Comparison of ENCODE assay signal across 8 cellular contexts in genomic region chr17:77424585-77425344, GRCh38.
A peak's percentile ranks its signal among the peaks of the same experiment; 100 is the strongest.
DNase-seq lines count a peak whose midpoint lies in the region; ATAC-seq, FAIRE-seq and TF ChIP-seq lines count a peak whose summit lies in the region.

No MANE protein-coding gene starts in this region.

- WGBS in K562 (ENCODE audit: insufficient coverage, low coverage, missing lambda C conversion rate), result 79% methylated on average over 14 of the region's 21 CpGs
- 39% methylated on average over 21 of the region's 21 CpGs for WGBS in smooth muscle cell (ENCODE audit: low lambda C conversion rate)

- peak; percentile 77 for DNase-seq in H7
- DNase-seq in K562 (ENCODE audit: extremely low read depth in 1 of 4, low spot score in 3 of 4), result peak; percentile 38 to 54 (median 46)
- peak; percentile 81 for DNase-seq in islet precursor cell
- peak; percentile 81 for DNase-seq in smooth muscle cell (lab: John Stamatoyannopoulos, UW; ENCODE audit: unreplicated experiment)
- no peak for DNase-seq in activated T-helper 1 cell treated with anti-CD3 and anti-CD28 coated beads, Interleukin-12 subunit alpha, Interleukin-12 subunit beta, Interleukin-2, Interleukin-4 antibody, amounts not matched to agents 30 ng/mL and 10 ng/mL and 1 ng/mL, durations not matched to agents 14 hours and 24 hours and 36 hours (ENCODE audit: low spot score)
- no peak for DNase-seq in GM19240 (ENCODE audit: insufficient read length, low spot score)

- CTCF ChIA-PET in K562 (lab: Yijun Ruan, JAX; ENCODE audit: low intra/inter-chr PET ratio), result no interaction called here

- H2AFZ ChIP-seq in K562 (ENCODE audit: low read depth, low read length) (no peak overlapping the region), smooth muscle cell (ENCODE audit: low read depth) (no peak overlapping the region)

- 0 out of 4 replicates have a peak, but pooled peaks of 1 of the 2 experiments have one; percentile 23 for TF ChIP-seq RAD21 in K562 (CRISPR knock-in tag; conservative IDR thresholded peaks at IDR 0.05 in 1 of 2, IDR thresholded peaks at IDR 0.05 in 1 of 2)

- H3K9me3 ChIP-seq in K562 (replicated peaks; ENCODE audit: control insufficient read depth, insufficient read depth, low read depth, low read length), result no peaks in the 10 kb centered on the region
- H3K9me3 ChIP-seq in smooth muscle cell (replicated peaks; ENCODE audit: low read depth), result no peaks in the 10 kb centered on the region

- H3K9me3 Mint-ChIP-seq in activated T-helper 1 cell treated with anti-CD3 and anti-CD28 coated beads, Interleukin-12 subunit alpha, Interleukin-12 subunit beta, Interleukin-2, Interleukin-4 antibody, amounts not matched to agents 30 ng/mL and 10 ng/mL and 1 ng/mL, durations not matched to agents 14 hours and 24 hours and 36 hours, result no peaks in the 10 kb centered on the region

- H3K27ac Mint-ChIP-seq in activated T-helper 1 cell treated with anti-CD3 and anti-CD28 coated beads, Interleukin-12 subunit alpha, Interleukin-12 subunit beta, Interleukin-2, Interleukin-4 antibody, amounts not matched to agents 30 ng/mL and 10 ng/mL and 1 ng/mL, durations not matched to agents 14 hours and 24 hours and 36 hours, result no peak overlapping the region

- H3K36me3 Mint-ChIP-seq in activated T-helper 1 cell treated with anti-CD3 and anti-CD28 coated beads, Interleukin-12 subunit alpha, Interleukin-12 subunit beta, Interleukin-2, Interleukin-4 antibody, amounts not matched to agents 30 ng/mL and 10 ng/mL and 1 ng/mL, durations not matched to agents 14 hours and 24 hours and 36 hours (ENCODE audit: low read depth), result peaks cover 2% of the 10 kb centered on the region

- POLR2A ChIA-PET in K562 (lab: Yijun Ruan, JAX), result interaction anchor here (0.7 to 1.0 kb wide), 3 partner anchors 9 to 35 kb away, joined by 3 read pairs; no protein-coding TSS in a partner anchor

- no peak for TF ChIP-seq CTCF in K562 (IDR thresholded peaks at IDR 0.05 in 2 of 3, conservative IDR thresholded peaks at IDR 0.05 in 1 of 3; ENCODE audit: insufficient read depth in 2 of 3, low read depth in 1 of 3, low read length in 3 of 3)
- no peak for TF ChIP-seq CTCF in smooth muscle cell (IDR thresholded peaks at IDR 0.05; ENCODE audit: borderline replicate concordance, insufficient read depth, poor library complexity, severe bottlenecking)

- H3K27me3 Mint-ChIP-seq in activated T-helper 1 cell treated with anti-CD3 and anti-CD28 coated beads, Interleukin-12 subunit alpha, Interleukin-12 subunit beta, Interleukin-2, Interleukin-4 antibody, amounts not matched to agents 30 ng/mL and 10 ng/mL and 1 ng/mL, durations not matched to agents 14 hours and 24 hours and 36 hours (ENCODE audit: insufficient read depth), result no peaks in the 10 kb centered on the region

- H3K4me1 ChIP-seq in K562 (replicated peaks in 1 of 2; ENCODE audit: control insufficient read depth in 2 of 2, insufficient read depth in 2 of 2, low read length in 2 of 2) (peaks cover 56 to 88% of the 10 kb centered on the region in 2 experiments), smooth muscle cell (ENCODE audit: low read depth) (peaks cover 38% of the 10 kb centered on the region)

- H3K4me3 Mint-ChIP-seq in activated T-helper 1 cell treated with anti-CD3 and anti-CD28 coated beads, Interleukin-12 subunit alpha, Interleukin-12 subunit beta, Interleukin-2, Interleukin-4 antibody, amounts not matched to agents 30 ng/mL and 10 ng/mL and 1 ng/mL, durations not matched to agents 14 hours and 24 hours and 36 hours, result no peak overlapping the region

- H3K36me3 ChIP-seq in H7 (replicated peaks; ENCODE audit: control insufficient read depth, insufficient read depth, low read length) (no peaks in the 10 kb centered on the region), K562 (ENCODE audit: control insufficient read depth, insufficient read depth, low read length) (peaks cover 9% of the 10 kb centered on the region; the same call in 2 of the 3 replicates), smooth muscle cell (ENCODE audit: low read depth) (no peaks in the 10 kb centered on the region)

- H3K4me1 Mint-ChIP-seq in activated T-helper 1 cell treated with anti-CD3 and anti-CD28 coated beads, Interleukin-12 subunit alpha, Interleukin-12 subunit beta, Interleukin-2, Interleukin-4 antibody, amounts not matched to agents 30 ng/mL and 10 ng/mL and 1 ng/mL, durations not matched to agents 14 hours and 24 hours and 36 hours (ENCODE audit: low read depth), result peaks cover 55% of the 10 kb centered on the region

- intact Hi-C loops in K562 (cut with micrococcal nuclease), result loop anchor here (5.0 kb wide), 2 partner anchors 52 to 92 kb away; no protein-coding TSS in a partner anchor
- intact Hi-C loops in activated T-helper 1 cell treated with anti-CD3 and anti-CD28 coated beads, Interleukin-12 subunit alpha, Interleukin-12 subunit beta, Interleukin-2, Interleukin-4 antibody, amounts not matched to agents 30 ng/mL and 10 ng/mL and 1 ng/mL, durations not matched to agents 14 hours and 24 hours and 36 hours (cut with micrococcal nuclease), result no loop called here

- ATAC-seq in K562, result no peak
- ATAC-seq in GM18505 (IDR thresholded peaks at IDR 0.05; ENCODE audit: unreplicated experiment), result no peak
- ATAC-seq in HG03521 (IDR thresholded peaks at IDR 0.05; ENCODE audit: unreplicated experiment), result no peak

- H3K4me2 ChIP-seq in K562 (ENCODE audit: insufficient read depth, low read length), result no peak overlapping the region
- H3K4me2 ChIP-seq in smooth muscle cell, result peak overlapping the region; percentile 76

- H3K9ac ChIP-seq in K562 (ENCODE audit: insufficient read depth in 1 of 2, low read depth in 2 of 2, low read length in 2 of 2) (no peak overlapping the region), smooth muscle cell (ENCODE audit: low read depth) (no peak overlapping the region)

- H3K4me3 ChIP-seq in H7 (ENCODE audit: insufficient read depth, low read depth, low read length) (no peak overlapping the region), K562 (no peak overlapping the region), smooth muscle cell (no peak overlapping the region)

- H3K27ac ChIP-seq in K562 (ENCODE audit: extremely low read depth, low read depth, low read length) (no peak overlapping the region), smooth muscle cell (ENCODE audit: low read depth) (peak overlapping the region; percentile 78)

- no peak for TF ChIP-seq EP300 in K562 (IDR thresholded peaks at IDR 0.05; ENCODE audit: low read length)

- peaks cover 59% of the 10 kb centered on the region for H3K79me2 ChIP-seq in K562 (ENCODE audit: control insufficient read depth, insufficient read depth, low read length)
- H3K79me2 ChIP-seq in smooth muscle cell (ENCODE audit: low read depth), result peaks cover 75% of the 10 kb centered on the region

- H4K20me1 ChIP-seq in K562 (replicated peaks; ENCODE audit: control insufficient read depth, insufficient read depth, low read length), result peaks cover 75% of the 10 kb centered on the region
- peaks cover 100% of the 10 kb centered on the region for H4K20me1 ChIP-seq in smooth muscle cell (ENCODE audit: low read depth)

- H3K27me3 ChIP-seq in H7 (ENCODE audit: control insufficient read depth, insufficient read depth, low read length) (no peaks in the 10 kb centered on the region), K562 (ENCODE audit: control insufficient read depth in 2 of 2, insufficient read depth in 2 of 2, low read length in 2 of 2) (no peaks in the 10 kb centered on the region), smooth muscle cell (ENCODE audit: low read depth) (no peaks in the 10 kb centered on the region)

- H3K9me1 ChIP-seq in K562 (ENCODE audit: control insufficient read depth, insufficient read depth, low read length), result peaks cover 13% of the 10 kb centered on the region

- BruUV-seq in K562 (replicated peaks; lab: Mats Ljungman, UMichigan), result no TSS peak

- peak; percentile 48 for FAIRE-seq in K562 (lab: Jason Lieb, UNC)

- in situ Hi-C loops in K562 (cut with MboI), result loop anchor here (5.0 kb wide), 1 partner anchor 68 kb away; no protein-coding TSS in a partner anchor

- peaks cover 24% of the 10 kb centered on the region for H3F3A ChIP-seq in smooth muscle cell (ENCODE audit: low read depth)

- TF ChIP-seq POLR2A in K562 (conservative IDR thresholded peaks at IDR 0.05), result no peak
- TF ChIP-seq POLR2A in GM18505 (IDR thresholded peaks at IDR 0.05; ENCODE audit: borderline replicate concordance, extremely low read depth, insufficient read depth, insufficient read length), result no peak

TF ChIP-seq in K562, 482 proteins besides CTCF, POLR2A, EP300 and RAD21 (continues in another document):
- TF ChIP-seq NFE2 (IDR thresholded peaks at IDR 0.05; ENCODE audit: low read depth), result no peak
- peak; percentile 43; the same call in 1 of the 2 replicates for TF ChIP-seq VEZF1 (CRISPR knock-in tag; IDR thresholded peaks at IDR 0.05)
- peak; percentile 27 for TF ChIP-seq RBM25 (IDR thresholded peaks at IDR 0.05; ENCODE audit: low read depth, low read length, severe bottlenecking)
- no peak for TF ChIP-seq ZNF639 (CRISPR knock-in tag; conservative IDR thresholded peaks at IDR 0.05 in 1 of 2, IDR thresholded peaks at IDR 0.05 in 1 of 2)
- TF ChIP-seq NFIC (IDR thresholded peaks at IDR 0.05), result peak; percentile 53
- TF ChIP-seq HMGN3 (IDR thresholded peaks at IDR 0.05; ENCODE audit: borderline replicate concordance, extremely low read depth, insufficient read length, low read depth, low read length), result peak; percentile 13

Comparison
In these comparisons a context has a peak if more than half of its experiments do, and no peak if none do; other contexts are left out.
1. DNase-seq: peak in H7 (single experiment), K562 (4 of 4), islet precursor cell (single experiment) and smooth muscle cell (single experiment); none in activated T-helper 1 cell treated with anti-CD3 and anti-CD28 coated beads, Interleukin-12 subunit alpha, Interleukin-12 subunit beta, Interleukin-2, Interleukin-4 antibody, amounts not matched to agents 30 ng/mL and 10 ng/mL and 1 ng/mL, durations not matched to agents 14 hours and 24 hours and 36 hours (single experiment) and GM19240 (single experiment).